ENCODE assay signal across 11 cellular contexts in genomic region chr4:147821555-147821954, GRCh38.
DNase-seq lines count a peak whose midpoint lies in the region; ATAC-seq and TF ChIP-seq lines count a peak whose summit lies in the region.
"Had no signal": no experiment of that assay in that cellular context is flagged by ENCODE, and none has a peak within 500 bp of the region (broad histone marks: within the 10 kb centered on the region; RNA-seq: fewer than 3 reads in every experiment).

No MANE protein-coding gene starts in this region.

- H3K4me1 ChIP-seq in body of pancreas (peaks cover 52% of the 10 kb centered on the region), psoas muscle (peaks cover 62% of the 10 kb centered on the region), HAP-1 (no peaks in the 10 kb centered on the region)

- H3K27me3 ChIP-seq in body of pancreas (no peaks in the 10 kb centered on the region), psoas muscle (ENCODE audit: insufficient read depth in 3 of 3, low read length in 2 of 3) (no peaks in the 10 kb centered on the region), HAP-1 (ENCODE audit: low read depth) (no peaks in the 10 kb centered on the region)
- H3K27me3 ChIP-seq: neutrophil had no signal

- intact Hi-C loops in body of pancreas (cut with DNase I) = no loop called here
- intact Hi-C loops in psoas muscle (cut with DNase I) = loop anchor here (5.0 kb wide), 2 partner anchors 34 to 49 kb away; no protein-coding TSS in a partner anchor

- H3K36me3 ChIP-seq in body of pancreas (replicated peaks in 1 of 2; ENCODE audit: insufficient read depth in 1 of 2, low read depth in 2 of 2) (no peaks in the 10 kb centered on the region), psoas muscle (ENCODE audit: insufficient read depth in 1 of 2, low read depth in 1 of 2) (peaks cover 0 to 9% of the 10 kb centered on the region in 2 donors), HAP-1 (replicated peaks) (no peaks in the 10 kb centered on the region)
- H3K36me3 ChIP-seq: neutrophil had no signal

- TF ChIP-seq CTCF in body of pancreas (IDR thresholded peaks at IDR 0.05) (no peak), psoas muscle (IDR thresholded peaks at IDR 0.05) (no peak)

- TF ChIP-seq POLR2A in body of pancreas (IDR thresholded peaks at IDR 0.05) = no peak

- H3K4me3 ChIP-seq in body of pancreas (no peak overlapping the region), psoas muscle (no peak overlapping the region), HAP-1 (no peak overlapping the region)

- no peaks in the 10 kb centered on the region for H3K9me3 ChIP-seq in body of pancreas
- no peaks in the 10 kb centered on the region for H3K9me3 ChIP-seq in psoas muscle
- H3K9me3 ChIP-seq in HAP-1 = no peaks in the 10 kb centered on the region
- H3K9me3 ChIP-seq: neutrophil had no signal

- H3K27ac ChIP-seq in body of pancreas = peak overlapping the region in 3 of 4 donors; percentile 56 to 71 (median 63)
- peak overlapping the region; percentile 81 for H3K27ac ChIP-seq in psoas muscle
- H3K27ac ChIP-seq: neutrophil, WERI-Rb-1 had no signal

- DNase-seq in body of pancreas (no peak), psoas muscle (no peak), hippocampal formation (lab: John Stamatoyannopoulos, UW) (no peak), HAP-1 (ENCODE audit: low spot score in 2 of 2) (no peak), NCI-H69 (lab: John Stamatoyannopoulos, UW) (no peak)
- DNase-seq in stimulated activated CD4-positive, alpha-beta T cell treated with anti-CD3 and anti-CD28 coated beads, Interleukin-12 subunit alpha, Interleukin-12 subunit beta, amount 100 ng/mL, for 4 hours = no peak
- DNase-seq: NCI-H510A treated with DMSO at 0.1 percent for 48 hours, WERI-Rb-1 had no signal

- 54 to 78% methylated on average over 2 of the region's 2 CpGs for WGBS in body of pancreas, 2 donors
- WGBS in psoas muscle, 3 donors = 29 to 37% (median 32%) methylated on average over 2 of the region's 2 CpGs

- in situ Hi-C loops in HAP-1 (cut with MboI; ENCODE audit: low sequenced_read_pairs) = no loop called here

- peak; percentile 58 for ATAC-seq in GM19025 (IDR thresholded peaks at IDR 0.05; ENCODE audit: low read depth, unreplicated experiment)
- peak; percentile 71 for ATAC-seq in HG02798 (IDR thresholded peaks at IDR 0.05; ENCODE audit: poor library complexity, unreplicated experiment)
- ATAC-seq in body of pancreas = no peak
- peak; percentile 30 to 70 (median 68) for ATAC-seq in psoas muscle
